Comparison of ENCODE assay signal across 8 cellular contexts in the genomic region with DNA sequence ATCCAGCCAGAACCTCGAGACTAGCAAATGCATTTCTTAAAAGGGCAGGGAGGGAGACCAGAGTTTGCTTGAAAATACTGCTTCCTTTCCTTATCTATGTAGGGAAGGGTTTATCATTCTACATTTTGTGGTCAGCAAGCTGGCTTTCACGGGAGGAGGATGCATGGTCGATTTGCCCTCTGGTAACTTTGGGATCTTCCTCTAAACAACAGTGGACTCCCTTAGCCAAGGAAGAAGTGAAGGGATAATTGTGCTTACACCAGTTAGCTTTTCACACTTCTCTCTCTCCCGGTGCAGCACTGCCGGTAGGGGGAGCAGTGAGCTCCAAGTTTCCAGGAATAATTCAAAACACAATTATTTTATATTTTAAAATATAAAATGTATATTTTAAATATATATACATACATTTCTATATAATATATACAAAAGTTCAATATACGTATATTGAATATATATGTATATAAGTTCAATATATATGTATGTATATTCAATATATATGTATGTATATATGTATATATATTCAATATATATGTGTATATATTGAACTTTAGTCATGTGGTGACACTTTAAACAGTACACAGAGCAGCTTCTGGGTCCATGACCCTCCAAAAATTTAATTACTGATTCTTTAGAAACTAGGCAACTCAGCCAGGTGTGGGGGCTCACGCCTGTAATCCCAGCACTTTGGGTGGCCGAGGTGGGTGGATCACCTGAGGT. TPM values are rescaled to one million over a fixed set of nuclear protein-coding genes. Genes with fewer than 3 reads are reported as not detected.
DNase-seq lines count a peak whose midpoint lies in the region; ATAC-seq, FAIRE-seq and TF ChIP-seq lines count a peak whose summit lies in the region.

No MANE protein-coding gene starts in this region.

- dilution Hi-C loops in endothelial cell of umbilical vein (cut with MboI; ENCODE audit: extremely low pct_ligation_motif_present, low sequenced_read_pairs) = no loop called here

- H2AFZ ChIP-seq in endothelial cell of umbilical vein (ENCODE audit: low read depth, low read length) = peak overlapping the region; percentile 94

- no peak for ATAC-seq in GM18909 (IDR thresholded peaks at IDR 0.05; ENCODE audit: poor library complexity, unreplicated experiment)

- intact Hi-C loops in endothelial cell of umbilical vein (cut with micrococcal nuclease) = loop anchor here (1.0 to 5.0 kb wide), 6 partner anchors 14 to 550 kb away; a partner anchor contains a TSS

- H3K27me3 ChIP-seq in endothelial cell of umbilical vein (ENCODE audit: control insufficient read depth in 2 of 2, insufficient read depth in 2 of 2, low read length in 2 of 2) = no peaks in the 10 kb centered on the region

- no peak for TF ChIP-seq POLR2A in endothelial cell of umbilical vein (IDR thresholded peaks at IDR 0.05; ENCODE audit: low read depth, low read length)

- FAIRE-seq in G401.6 (lab: Jason Lieb, UNC) = peak; percentile 97
- FAIRE-seq in endothelial cell of umbilical vein (lab: Jason Lieb, UNC) = peak; percentile 74
- no peak for FAIRE-seq in GM19239 (lab: Jason Lieb, UNC)

- peak overlapping the region in 1 of 3 experiments; percentile 56 for H3K4me3 ChIP-seq in endothelial cell of umbilical vein (replicated peaks in 1 of 3; ENCODE audit: insufficient read depth in 1 of 3, low read depth in 1 of 3, low read length in 3 of 3)

- no TSS peak for BruUV-seq in endothelial cell of umbilical vein (replicated peaks; lab: Mats Ljungman, UMichigan)

- CTCF ChIA-PET in endothelial cell of umbilical vein (lab: Charles Lee) = interaction anchor here (0.5 to 2.6 kb wide), 44 partner anchors 8 to 622 kb away, joined by 3 to 91 read pairs (median 6); a partner anchor contains a TSS

- H3K4me2 ChIP-seq in endothelial cell of umbilical vein (ENCODE audit: insufficient read depth, low read length) = peak overlapping the region; percentile 43

- no peaks in the 10 kb centered on the region for H3K9me1 ChIP-seq in endothelial cell of umbilical vein (replicated peaks; ENCODE audit: control insufficient read depth, extremely low read depth, insufficient read depth, low read length)

- H3K27ac ChIP-seq in endothelial cell of umbilical vein (ENCODE audit: insufficient read depth, low read depth, low read length) = peak overlapping the region; percentile 80

- H3K9ac ChIP-seq in endothelial cell of umbilical vein (replicated peaks; ENCODE audit: extremely low read depth, insufficient read depth, low read length) = peak overlapping the region; percentile 60

- peaks cover 12% of the 10 kb centered on the region for H3K4me1 ChIP-seq in endothelial cell of umbilical vein (ENCODE audit: control insufficient read depth, extremely low read depth, insufficient read depth, low read length)

- no peaks in the 10 kb centered on the region for H3K9me3 ChIP-seq in endothelial cell of umbilical vein (replicated peaks; ENCODE audit: control insufficient read depth, insufficient read depth, low read length)

- DNase-seq in NCI-H1417 treated with DMSO at 0.1 percent for 48 hours (lab: John Stamatoyannopoulos, UW) (peak; percentile 2), activated T-cell treated with anti-CD3 and anti-CD28 coated beads for 1 hour (ENCODE audit: low read depth) (peak; percentile 46), endothelial cell of umbilical vein (ENCODE audit: low read depth, low spot score) (peak; percentile 80), mesenteric fat pad (ENCODE audit: low spot score) (peak; percentile 85), GM19239 (ENCODE audit: insufficient read length, low spot score) (no peak)
- peak; percentile 39 for DNase-seq in stimulated activated CD8-positive, alpha-beta memory T cell treated with anti-CD3 and anti-CD28 coated beads, Interleukin-4, amount 100 ng/mL, for 24 hours (ENCODE audit: low read depth)

- POLR2A ChIA-PET in endothelial cell of umbilical vein (lab: Charles Lee) = no interaction called here

- peaks cover 2 to 3% of the 10 kb centered on the region in 2 experiments for H3K36me3 ChIP-seq in endothelial cell of umbilical vein (ENCODE audit: control insufficient read depth in 2 of 2, extremely low read depth in 1 of 2, insufficient read depth in 2 of 2, low read length in 2 of 2)

- TF ChIP-seq CTCF in endothelial cell of umbilical vein (IDR thresholded peaks at IDR 0.05; ENCODE audit: extremely low read depth in 1 of 2, insufficient read depth in 1 of 2, low read depth in 1 of 2, low read length in 2 of 2) = peak; percentile 69 to 78

- H3K79me2 ChIP-seq in endothelial cell of umbilical vein (ENCODE audit: control insufficient read depth, insufficient read depth, low read length) = no peaks in the 10 kb centered on the region

- no peaks in the 10 kb centered on the region for H4K20me1 ChIP-seq in endothelial cell of umbilical vein (replicated peaks; ENCODE audit: control insufficient read depth, extremely low read depth, insufficient read depth, low read length)

TF ChIP-seq in endothelial cell of umbilical vein, 7 proteins besides CTCF, POLR2A, EP300 and RAD21:
- TF ChIP-seq POLR2AphosphoS5 (IDR thresholded peaks at IDR 0.05; ENCODE audit: insufficient read depth, low read depth, low read length) (no peak), FOS (IDR thresholded peaks at IDR 0.05; ENCODE audit: borderline replicate concordance, insufficient read depth, low read length) (no peak), JUN (IDR thresholded peaks at IDR 0.05; ENCODE audit: borderline replicate concordance, insufficient read depth, insufficient read length, low read depth) (no peak), MYC (IDR thresholded peaks at IDR 0.05; ENCODE audit: low read depth, low read length) (no peak), GATA2 (IDR thresholded peaks at IDR 0.05; ENCODE audit: insufficient read depth, insufficient read length, low read depth, low read length) (no peak), EZH2 (IDR thresholded peaks at IDR 0.05; ENCODE audit: borderline replicate concordance, low read depth, low read length, severe bottlenecking) (no peak)
- TF ChIP-seq, protein P1, sequence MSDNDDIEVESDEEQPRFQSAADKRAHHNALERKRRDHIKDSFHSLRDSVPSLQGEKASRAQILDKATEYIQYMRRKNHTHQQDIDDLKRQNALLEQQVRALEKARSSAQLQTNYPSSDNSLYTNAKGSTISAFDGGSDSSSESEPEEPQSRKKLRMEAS (IDR thresholded peaks at IDR 0.05; ENCODE audit: insufficient read depth, insufficient read length) = no peak

RNA-seq across cellular contexts. Expression of a gene that starts 4.5 kb away (rescaled TPM):
- total RNA-seq in endothelial cell of umbilical vein (3.9 and 5.7 TPM in 2 replicates), mesenteric fat pad (1,896 TPM)
- 0.72 and 1.3 TPM in 2 replicates for polyA plus RNA-seq in endothelial cell of umbilical vein
- 0.90 and 1.1 TPM in 2 replicates for polyA plus RNA-seq in endothelial cell of umbilical vein (2011; cell fraction: cytosol; rRNA removed)
- polyA plus RNA-seq in endothelial cell of umbilical vein (2011; cell fraction: nucleus; rRNA removed) = 5.7 and 8.3 TPM in 2 replicates
- 1.1 and 1.2 TPM in 2 replicates for polyA plus RNA-seq in endothelial cell of umbilical vein (2012)
- polyA minus RNA-seq in endothelial cell of umbilical vein = 2.6 and 5.3 TPM in 2 replicates
- polyA minus RNA-seq in endothelial cell of umbilical vein (2011; cell fraction: cytosol; rRNA and poly(A)+ RNA removed) = 5.4 TPM
- 8.5 and 9.1 TPM in 2 replicates for polyA minus RNA-seq in endothelial cell of umbilical vein (2011; cell fraction: nucleus; rRNA and poly(A)+ RNA removed)

RNA-seq across cellular contexts. Expression of a gene that starts 14.5 kb away (rescaled TPM):
- total RNA-seq in endothelial cell of umbilical vein = 45.4 and 46.7 TPM in 2 replicates
- 17.1 and 21.5 TPM in 2 replicates for polyA plus RNA-seq in endothelial cell of umbilical vein
- 26.4 and 30.1 TPM in 2 replicates for polyA plus RNA-seq in endothelial cell of umbilical vein (2011; cell fraction: cytosol; rRNA removed)
- 16.5 and 22.5 TPM in 2 replicates for polyA plus RNA-seq in endothelial cell of umbilical vein (2011; cell fraction: nucleus; rRNA removed)
- polyA plus RNA-seq in endothelial cell of umbilical vein (2012) = 34.4 and 40.7 TPM in 2 replicates
- polyA minus RNA-seq in endothelial cell of umbilical vein = 11.5 and 12.2 TPM in 2 replicates
- polyA minus RNA-seq in endothelial cell of umbilical vein (2011; cell fraction: cytosol; rRNA and poly(A)+ RNA removed) = 17.3 TPM
- 7.6 and 8.9 TPM in 2 replicates for polyA minus RNA-seq in endothelial cell of umbilical vein (2011; cell fraction: nucleus; rRNA and poly(A)+ RNA removed)
- total RNA-seq in mesenteric fat pad = 46.3 TPM

RNA-seq across cellular contexts. Expression of a gene that starts 18.7 kb away (rescaled TPM):
- 5.4 TPM in 2 replicates for total RNA-seq in endothelial cell of umbilical vein
- polyA plus RNA-seq in endothelial cell of umbilical vein = 5.9 and 7.3 TPM in 2 replicates
- 6.6 and 7.2 TPM in 2 replicates for polyA plus RNA-seq in endothelial cell of umbilical vein (2011; cell fraction: cytosol; rRNA removed)
- polyA plus RNA-seq in endothelial cell of umbilical vein (2011; cell fraction: nucleus; rRNA removed) = 17.5 and 21.2 TPM in 2 replicates
- 13.4 and 13.6 TPM in 2 replicates for polyA plus RNA-seq in endothelial cell of umbilical vein (2012)
- polyA minus RNA-seq in endothelial cell of umbilical vein = 4.1 and 5.5 TPM in 2 replicates
- polyA minus RNA-seq in endothelial cell of umbilical vein (2011; cell fraction: cytosol; rRNA and poly(A)+ RNA removed) = 12.8 TPM
- 4.5 and 5.4 TPM in 2 replicates for polyA minus RNA-seq in endothelial cell of umbilical vein (2011; cell fraction: nucleus; rRNA and poly(A)+ RNA removed)
- total RNA-seq in mesenteric fat pad = 18.6 TPM

RNA-seq across cellular contexts. Expression of a gene that starts 59.6 kb away (rescaled TPM):
- total RNA-seq in endothelial cell of umbilical vein (12.9 and 14.2 TPM in 2 replicates), mesenteric fat pad (15.1 TPM)
- polyA plus RNA-seq in endothelial cell of umbilical vein = 24.3 and 34.7 TPM in 2 replicates
- 11.6 and 13.8 TPM in 2 replicates for polyA plus RNA-seq in endothelial cell of umbilical vein (2011; cell fraction: cytosol; rRNA removed)
- polyA plus RNA-seq in endothelial cell of umbilical vein (2011; cell fraction: nucleus; rRNA removed) = 21.8 and 24.3 TPM in 2 replicates
- 7.3 TPM in 2 replicates for polyA plus RNA-seq in endothelial cell of umbilical vein (2012)
- polyA minus RNA-seq in endothelial cell of umbilical vein = 23.1 and 36.3 TPM in 2 replicates
- polyA minus RNA-seq in endothelial cell of umbilical vein (2011; cell fraction: cytosol; rRNA and poly(A)+ RNA removed) = 5.9 TPM
- 7.0 and 12.3 TPM in 2 replicates for polyA minus RNA-seq in endothelial cell of umbilical vein (2011; cell fraction: nucleus; rRNA and poly(A)+ RNA removed)

Comparison
In these comparisons a context has a peak if more than half of its experiments do, and no peak if none do; other contexts are left out.
1. RNA of a gene that starts 4.5 kb away (total RNA-seq): 1,896 TPM in mesenteric fat pad (single experiment); 3.9 to 5.7 TPM in endothelial cell of umbilical vein; every median in the first group is over 100 times any median in the second.